In the genomic region with DNA sequence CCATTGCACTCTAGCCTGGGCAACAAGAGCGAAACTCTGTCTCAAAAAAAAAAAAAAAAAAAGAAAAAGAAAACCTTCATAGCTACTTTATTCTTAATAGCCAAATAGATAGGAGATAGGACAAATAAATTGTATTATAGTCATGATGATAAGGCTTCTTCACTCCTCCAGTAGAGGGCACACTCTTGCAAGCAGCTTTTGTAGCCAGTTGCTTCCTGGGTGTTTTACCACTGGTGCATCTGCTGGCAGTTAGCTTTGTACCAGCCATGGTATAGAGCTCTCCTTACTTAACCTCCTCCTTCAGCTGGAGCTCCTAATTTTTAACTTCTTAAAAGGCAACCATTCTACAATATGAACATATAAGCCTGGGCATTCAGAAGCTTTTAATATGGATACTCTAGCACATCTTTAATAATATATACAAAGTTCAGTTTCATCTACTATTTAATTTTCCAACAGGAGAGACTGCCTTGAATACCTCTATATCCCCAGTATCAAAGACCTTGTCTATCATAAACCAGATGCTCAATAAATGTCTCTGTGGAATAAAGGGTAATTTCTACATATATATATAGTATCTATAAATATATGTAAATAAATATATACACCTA, we compare ENCODE assay signal across 8 cellular contexts. TPM values are rescaled to one million over a fixed set of nuclear protein-coding genes. Genes with fewer than 3 reads are reported as not detected.
A peak's percentile ranks its signal among the peaks of the same experiment; 100 is the strongest.
DNase-seq lines count a peak whose midpoint lies in the region; ATAC-seq and TF ChIP-seq lines count a peak whose summit lies in the region.

No MANE protein-coding gene starts in this region.

- peaks cover 11% of the 10 kb centered on the region for H3K4me1 Mint-ChIP-seq in Caco-2 (ENCODE audit: low read depth, unreplicated experiment)

- DNase-seq in Caco-2 (peak in 1 of 2 experiments; percentile 49), M059J (ENCODE audit: low read depth) (peak; percentile 73), SHP77 treated with DMSO at 0.1 percent for 48 hours (lab: John Stamatoyannopoulos, UW) (peak; percentile 15), left kidney (ENCODE audit: low read depth, low spot score) (peak; percentile 40), substantia nigra (lab: John Stamatoyannopoulos, UW) (peak in 30 of 49 donors; percentile 2 to 81 (median 18))
- DNase-seq in central memory CD4-positive, alpha-beta T cell, result peak; percentile 34

- H3K9me3 Mint-ChIP-seq in Caco-2 (ENCODE audit: unreplicated experiment), result no peaks in the 10 kb centered on the region

- CTCF ChIA-PET in Caco-2 (lab: Charles Lee), result interaction anchor here (0.6 to 1.9 kb wide), 7 partner anchors 10 to 83 kb away, joined by 5 to 17 read pairs (median 6); a partner anchor contains a TSS

- peak; percentile 42 to 51 for TF ChIP-seq CTCF in Caco-2 (IDR thresholded peaks at IDR 0.05; ENCODE audit: insufficient read depth in 1 of 2, low read depth in 1 of 2, low read length in 1 of 2, severe bottlenecking in 1 of 2, unreplicated experiment in 1 of 2)

- no TSS peak for BruUV-seq in Caco-2 (replicated peaks; lab: Mats Ljungman, UMichigan)

- peaks cover 6% of the 10 kb centered on the region for H3K36me3 Mint-ChIP-seq in Caco-2 (ENCODE audit: insufficient read depth, unreplicated experiment)

- no peaks in the 10 kb centered on the region for H3K9me3 ChIP-seq in Caco-2

- peak; percentile 74 for ATAC-seq in GM19372 (IDR thresholded peaks at IDR 0.05; ENCODE audit: low read depth, unreplicated experiment)
- ATAC-seq in GM19455 (IDR thresholded peaks at IDR 0.05; ENCODE audit: unreplicated experiment), result no peak

- no peak overlapping the region for H3K27ac ChIP-seq in substantia nigra (ENCODE audit: low read depth, low read length, poor library complexity, severe bottlenecking)

- no peak overlapping the region for H3K4me3 Mint-ChIP-seq in Caco-2 (ENCODE audit: unreplicated experiment)

- H3K27me3 Mint-ChIP-seq in Caco-2 (ENCODE audit: insufficient read depth, unreplicated experiment), result no peaks in the 10 kb centered on the region

- intact Hi-C loops in Caco-2 (cut with micrococcal nuclease; ENCODE audit: unreplicated experiment), result loop anchor here (1.0 to 5.0 kb wide), 3 partner anchors 36 to 83 kb away; a partner anchor contains a TSS

- H3K36me3 ChIP-seq in Caco-2 (ENCODE audit: control insufficient read depth, insufficient read depth, low read length), result no peaks in the 10 kb centered on the region

- POLR2A ChIA-PET in Caco-2 (lab: Charles Lee), result interaction anchor here (1.1 kb wide), 1 partner anchor 36 kb away, joined by 3 read pairs; a partner anchor contains a TSS

- no peak overlapping the region for H3K4me3 ChIP-seq in Caco-2 (ENCODE audit: low read depth, low read length)

- no peaks in the 10 kb centered on the region for H3K27me3 ChIP-seq in Caco-2 (replicated peaks; ENCODE audit: control insufficient read depth, insufficient read depth, low read length)

- no peak overlapping the region for H3K27ac Mint-ChIP-seq in Caco-2 (ENCODE audit: unreplicated experiment)

- H3K4me1 ChIP-seq in Caco-2, result peaks cover 6% of the 10 kb centered on the region; the same call in 1 of the 2 replicates

RNA-seq across cellular contexts. Expression of a gene that starts 35.8 kb away (rescaled TPM):
- 31.2 and 32.8 TPM in 2 replicates for total RNA-seq in Caco-2 (2022)
- total RNA-seq in M059J (2014; rRNA removed; shearing (Covaris generic)), result 3.0 and 7.7 TPM in 2 replicates
